In the genomic region with DNA sequence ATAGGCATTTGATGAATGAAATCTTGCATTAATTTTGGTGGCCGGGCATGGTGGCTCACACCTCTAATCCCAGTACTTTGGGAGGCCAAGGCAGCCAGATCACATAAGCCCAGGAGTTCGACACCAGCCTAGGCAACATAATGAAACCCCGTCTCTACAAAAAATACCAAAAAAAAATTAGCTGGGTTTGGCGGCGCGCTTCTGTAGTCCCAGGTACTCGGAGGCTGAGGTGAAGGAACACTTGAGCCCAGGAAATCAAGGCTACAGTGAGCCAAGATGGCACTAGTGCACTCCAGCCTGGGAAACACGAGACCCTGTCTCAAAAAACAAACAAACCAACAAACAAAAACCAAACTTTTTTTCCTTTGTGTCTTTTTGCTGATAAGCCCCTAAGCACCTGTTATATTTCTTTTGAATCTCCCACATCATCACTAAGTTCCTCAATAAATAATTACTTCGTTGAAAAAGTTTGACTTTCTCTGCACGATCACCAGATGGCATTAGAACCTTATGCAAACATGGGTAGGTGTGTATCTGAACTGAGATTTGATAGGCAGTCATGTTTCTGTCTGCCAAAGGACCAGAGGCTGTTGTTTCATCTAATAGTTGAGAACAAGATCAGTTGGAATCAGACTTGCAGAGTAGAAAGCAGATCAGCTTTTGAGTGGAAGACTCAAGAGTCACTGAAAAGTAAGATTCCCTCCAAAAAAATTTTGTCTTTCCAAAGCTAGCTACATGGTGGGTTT, we compare ENCODE assay signal across 12 cellular contexts. TPM values are rescaled to one million over a fixed set of nuclear protein-coding genes. Genes with fewer than 3 reads are reported as not detected.
DNase-seq lines count a peak whose midpoint lies in the region; ATAC-seq and TF ChIP-seq lines count a peak whose summit lies in the region.
"Had no signal": no experiment of that assay in that cellular context is flagged by ENCODE, and none has a peak within 500 bp of the region (broad histone marks: within the 10 kb centered on the region; RNA-seq: fewer than 3 reads in every experiment).

No MANE protein-coding gene starts in this region.

- POLR2A ChIA-PET in activated CD8-positive, alpha-beta T cell treated with anti-CD3 and anti-CD28 coated beads, Interleukin-2, amount 10 ng/mL, durations not matched to agents 7 days and 5 days (lab: Charles Lee), result interaction anchor here (0.6 to 1.5 kb wide), 2 partner anchors 12 to 259 kb away, joined by 3 to 4 read pairs; no protein-coding TSS in a partner anchor
- POLR2A ChIA-PET in HEK293T (lab: Yijun Ruan, JAX), result interaction anchor here (0.6 to 4.2 kb wide), 4 partner anchors 9 to 200 kb away, joined by 3 to 16 read pairs (median 5); a partner anchor contains a TSS

- CTCF ChIA-PET in activated CD8-positive, alpha-beta T cell treated with anti-CD3 and anti-CD28 coated beads, Interleukin-2, amount 10 ng/mL, durations not matched to agents 7 days and 5 days (lab: Charles Lee), result interaction anchor here (0.6 to 2.5 kb wide), 9 partner anchors 12 to 226 kb away, joined by 3 to 11 read pairs (median 3); a partner anchor contains a TSS
- CTCF ChIA-PET in HEK293T (lab: Yijun Ruan, JAX), result interaction anchor here (0.6 kb wide), 1 partner anchor 169 kb away, joined by 3 read pairs; no protein-coding TSS in a partner anchor

- peak overlapping the region; percentile 23 for H3K27ac Mint-ChIP-seq in activated CD8-positive, alpha-beta T cell treated with anti-CD3 and anti-CD28 coated beads, Interleukin-2, amount 10 ng/mL, durations not matched to agents 7 days and 5 days
- no peak overlapping the region; the same call in 1 of the 2 replicates for H3K27ac Mint-ChIP-seq in HFFc6

- no peak for TF ChIP-seq EP300 in Ishikawa (IDR thresholded peaks at IDR 0.05; ENCODE audit: borderline replicate concordance)

- DNase-seq in ELR (ENCODE audit: low read depth) (peak; percentile 46), lung microvascular endothelial cell (ENCODE audit: low read depth in 2 of 2) (peak; percentile 33 to 63), vagina (ENCODE audit: extremely low spot score in 2 of 2) (no peak), HFFc6 (no peak), HEK293T (ENCODE audit: extremely low spot score) (no peak), NCI-H146 treated with DMSO at 0.1 percent for 48 hours (lab: John Stamatoyannopoulos, UW; ENCODE audit: unreplicated experiment) (no peak)
- DNase-seq in activated CD8-positive, alpha-beta T cell treated with anti-CD3 and anti-CD28 coated beads, Interleukin-2, amount 10 ng/mL, durations not matched to agents 7 days and 5 days, result no peak
- DNase-seq: GM23248, Right ventricle myocardium superior, upper lobe of left lung had no signal

- H3K9me3 ChIP-seq in vagina, result no peaks in the 10 kb centered on the region
- H3K9me3 ChIP-seq: upper lobe of left lung had no signal

- H3K4me1 Mint-ChIP-seq in activated CD8-positive, alpha-beta T cell treated with anti-CD3 and anti-CD28 coated beads, Interleukin-2, amount 10 ng/mL, durations not matched to agents 7 days and 5 days (ENCODE audit: low read depth), result peaks cover 11% of the 10 kb centered on the region
- H3K4me1 Mint-ChIP-seq in HFFc6 (ENCODE audit: low read depth), result 0 out of 2 replicates have a peak, but pooled peaks cover 5% of the 10 kb centered on the region

- no peaks in the 10 kb centered on the region for H3K9me3 Mint-ChIP-seq in activated CD8-positive, alpha-beta T cell treated with anti-CD3 and anti-CD28 coated beads, Interleukin-2, amount 10 ng/mL, durations not matched to agents 7 days and 5 days (ENCODE audit: insufficient read depth)
- no peaks in the 10 kb centered on the region for H3K9me3 Mint-ChIP-seq in HFFc6

- TF ChIP-seq CTCF in vagina (IDR thresholded peaks at IDR 0.05) (no peak), HFFc6 (IDR thresholded peaks at IDR 0.05) (no peak)

- no peaks in the 10 kb centered on the region for H3K27me3 ChIP-seq in vagina
- H3K27me3 ChIP-seq: upper lobe of left lung had no signal

- peaks cover 47% of the 10 kb centered on the region for H3K36me3 Mint-ChIP-seq in activated CD8-positive, alpha-beta T cell treated with anti-CD3 and anti-CD28 coated beads, Interleukin-2, amount 10 ng/mL, durations not matched to agents 7 days and 5 days (ENCODE audit: low read depth)
- peaks cover 49% of the 10 kb centered on the region for H3K36me3 Mint-ChIP-seq in HFFc6 (ENCODE audit: low read depth)

- no peak for TF ChIP-seq POLR2A in vagina (IDR thresholded peaks at IDR 0.05)

- no peaks in the 10 kb centered on the region for H3K27me3 Mint-ChIP-seq in activated CD8-positive, alpha-beta T cell treated with anti-CD3 and anti-CD28 coated beads, Interleukin-2, amount 10 ng/mL, durations not matched to agents 7 days and 5 days (ENCODE audit: low read depth)
- H3K27me3 Mint-ChIP-seq in HFFc6 (ENCODE audit: insufficient read depth), result no peaks in the 10 kb centered on the region

- H3K4me1 ChIP-seq in vagina, result peaks cover 5% of the 10 kb centered on the region

- intact Hi-C loops in vagina (cut with DNase I), result no loop called here

- H3K27ac ChIP-seq in vagina, result no peak overlapping the region
- H3K27ac ChIP-seq: GM23248, upper lobe of left lung had no signal

- ATAC-seq in activated CD8-positive, alpha-beta T cell treated with anti-CD3 and anti-CD28 coated beads, Interleukin-2, amount 10 ng/mL, durations not matched to agents 7 days and 5 days, result peak; percentile 14

- no peak overlapping the region for H3K4me3 ChIP-seq in vagina
- H3K4me3 ChIP-seq: GM23248, lung, upper lobe of left lung had no signal

- H3K4me3 Mint-ChIP-seq in activated CD8-positive, alpha-beta T cell treated with anti-CD3 and anti-CD28 coated beads, Interleukin-2, amount 10 ng/mL, durations not matched to agents 7 days and 5 days, result no peak overlapping the region
- no peak overlapping the region for H3K4me3 Mint-ChIP-seq in HFFc6

- TF ChIP-seq RAD21 in Ishikawa (IDR thresholded peaks at IDR 0.05; ENCODE audit: low read depth), result peak; percentile 38

- H3K36me3 ChIP-seq in vagina, result peaks cover 0 to 9% of the 10 kb centered on the region in 2 donors

TF ChIP-seq in Ishikawa, 13 proteins besides CTCF, POLR2A, EP300 and RAD21 (continues in another document):
- TF ChIP-seq, protein P1, sequence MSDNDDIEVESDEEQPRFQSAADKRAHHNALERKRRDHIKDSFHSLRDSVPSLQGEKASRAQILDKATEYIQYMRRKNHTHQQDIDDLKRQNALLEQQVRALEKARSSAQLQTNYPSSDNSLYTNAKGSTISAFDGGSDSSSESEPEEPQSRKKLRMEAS (IDR thresholded peaks at IDR 0.05), result no peak
- TF ChIP-seq CREB1 (IDR thresholded peaks at IDR 0.05; ENCODE audit: low read depth), result no peak
- TF ChIP-seq TEAD4 (IDR thresholded peaks at IDR 0.05), result no peak
- no peak for TF ChIP-seq FOXM1 (IDR thresholded peaks at IDR 0.05; ENCODE audit: borderline replicate concordance, low read depth)
- TF ChIP-seq TAF1 (IDR thresholded peaks at IDR 0.05; ENCODE audit: low read depth), result no peak
- no peak for TF ChIP-seq CEBPB (IDR thresholded peaks at IDR 0.05)
- no peak for TF ChIP-seq EGR1 (IDR thresholded peaks at IDR 0.05)
- TF ChIP-seq TCF12 (IDR thresholded peaks at IDR 0.05; ENCODE audit: low read depth), result no peak
- TF ChIP-seq, protein P2, sequence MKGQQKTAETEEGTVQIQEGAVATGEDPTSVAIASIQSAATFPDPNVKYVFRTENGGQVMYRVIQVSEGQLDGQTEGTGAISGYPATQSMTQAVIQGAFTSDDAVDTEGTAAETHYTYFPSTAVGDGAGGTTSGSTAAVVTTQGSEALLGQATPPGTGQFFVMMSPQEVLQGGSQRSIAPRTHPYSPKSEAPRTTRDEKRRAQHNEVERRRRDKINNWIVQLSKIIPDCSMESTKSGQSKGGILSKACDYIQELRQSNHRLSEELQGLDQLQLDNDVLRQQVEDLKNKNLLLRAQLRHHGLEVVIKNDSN (IDR thresholded peaks at IDR 0.05), result no peak
- no peak for TF ChIP-seq NFIC (IDR thresholded peaks at IDR 0.05)

TF ChIP-seq in HEK293T, 16 proteins besides CTCF, POLR2A, EP300 and RAD21:
- TF ChIP-seq LEF1 (IDR thresholded peaks at IDR 0.05; ENCODE audit: borderline replicate concordance) (no peak), TARDBP (IDR thresholded peaks at IDR 0.05) (no peak), HDGF (IDR thresholded peaks at IDR 0.05; ENCODE audit: borderline replicate concordance) (no peak), ARNT (IDR thresholded peaks at IDR 0.05) (no peak), L3MBTL2 (conservative IDR thresholded peaks at IDR 0.05) (no peak), FOXM1 (IDR thresholded peaks at IDR 0.05; ENCODE audit: borderline replicate concordance) (no peak), FOXK2 (IDR thresholded peaks at IDR 0.05) (no peak), NFRKB (IDR thresholded peaks at IDR 0.05) (no peak), FOXA1 (IDR thresholded peaks at IDR 0.05) (no peak), SP1 (IDR thresholded peaks at IDR 0.05) (no peak), CTBP1 (IDR thresholded peaks at IDR 0.05; ENCODE audit: borderline replicate concordance) (no peak)
- TF ChIP-seq, protein P3, sequence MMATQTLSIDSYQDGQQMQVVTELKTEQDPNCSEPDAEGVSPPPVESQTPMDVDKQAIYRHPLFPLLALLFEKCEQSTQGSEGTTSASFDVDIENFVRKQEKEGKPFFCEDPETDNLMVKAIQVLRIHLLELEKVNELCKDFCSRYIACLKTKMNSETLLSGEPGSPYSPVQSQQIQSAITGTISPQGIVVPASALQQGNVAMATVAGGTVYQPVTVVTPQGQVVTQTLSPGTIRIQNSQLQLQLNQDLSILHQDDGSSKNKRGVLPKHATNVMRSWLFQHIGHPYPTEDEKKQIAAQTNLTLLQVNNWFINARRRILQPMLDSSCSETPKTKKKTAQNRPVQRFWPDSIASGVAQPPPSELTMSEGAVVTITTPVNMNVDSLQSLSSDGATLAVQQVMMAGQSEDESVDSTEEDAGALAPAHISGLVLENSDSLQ (IDR thresholded peaks at IDR 0.05), result no peak

RNA-seq across cellular contexts. Expression of a gene that starts 5.5 kb away (rescaled TPM):
- 100 to 1,000 TPM; 174 to 176 TPM for total RNA-seq in activated CD8-positive, alpha-beta T cell treated with anti-CD3 and anti-CD28 coated beads, Interleukin-2, amount 10 ng/mL, durations not matched to agents 7 days and 5 days
- total RNA-seq in lung microvascular endothelial cell (141 and 163 TPM in 2 replicates), vagina (126 TPM)
- 100 to 1,000 TPM; 117 to 179 (median 140) TPM for total RNA-seq in HFFc6 (2021; fragmentation: NEBNext Ultra II Directional; extraction: Animal tissue kit (Norgen Biotek cat#: 25700))

RNA-seq across cellular contexts. Expression of a gene that starts 53.6 kb away (rescaled TPM):
- total RNA-seq in activated CD8-positive, alpha-beta T cell treated with anti-CD3 and anti-CD28 coated beads, Interleukin-2, amount 10 ng/mL, durations not matched to agents 7 days and 5 days, result 10 to 100 TPM; 90.7 to 93.5 TPM
- total RNA-seq in lung microvascular endothelial cell, result 66.0 and 87.1 TPM in 2 replicates
- total RNA-seq in vagina, result 66.0 TPM
- 10 to 100 TPM; 55.1 to 64.8 (median 59.8) TPM for total RNA-seq in HFFc6 (2021; fragmentation: NEBNext Ultra II Directional; extraction: Animal tissue kit (Norgen Biotek cat#: 25700))

Comparison
In these comparisons a context has a peak if more than half of its experiments do, and no peak if none do; other contexts are left out.
1. DNase-seq: peak in ELR (single experiment) and lung microvascular endothelial cell (2 of 2); none in activated CD8-positive, alpha-beta T cell treated with anti-CD3 and anti-CD28 coated beads, Interleukin-2, amount 10 ng/mL, durations not matched to agents 7 days and 5 days (single experiment), vagina (0 of 2), HFFc6 (single experiment), HEK293T (single experiment) and NCI-H146 treated with DMSO at 0.1 percent for 48 hours (single experiment).